ENCODE assay signal across 8 cellular contexts in genomic region chr5:116572375-116573278, GRCh38. TPM values are rescaled to one million over a fixed set of nuclear protein-coding genes. Genes with fewer than 3 reads are reported as not detected.
DNase-seq lines count a peak whose midpoint lies in the region; ATAC-seq, FAIRE-seq and TF ChIP-seq lines count a peak whose summit lies in the region.

No MANE protein-coding gene starts in this region.

- H3K36me3 ChIP-seq in kidney (ENCODE audit: control insufficient read depth in 1 of 2, insufficient read depth in 2 of 2, low read length in 2 of 2): no peaks in the 10 kb centered on the region
- no peaks in the 10 kb centered on the region for H3K36me3 ChIP-seq in smooth muscle cell (ENCODE audit: low read depth)

- no peaks in the 10 kb centered on the region for H3K9me3 ChIP-seq in kidney (ENCODE audit: control insufficient read depth in 1 of 2, low read length in 2 of 2)
- H3K9me3 ChIP-seq in smooth muscle cell (replicated peaks; ENCODE audit: low read depth): no peaks in the 10 kb centered on the region

- no peak for FAIRE-seq in kidney (lab: Jason Lieb, UNC)

- peak overlapping the region; percentile 83 for H2AFZ ChIP-seq in smooth muscle cell (ENCODE audit: low read depth)

- H3K4me1 ChIP-seq in kidney (ENCODE audit: control insufficient read depth in 1 of 2, insufficient read depth in 1 of 2, low read depth in 1 of 2, low read length in 2 of 2) (peaks cover 10 to 11% of the 10 kb centered on the region in 2 donors), smooth muscle cell (ENCODE audit: low read depth) (peaks cover 15% of the 10 kb centered on the region)

- peaks cover 34% of the 10 kb centered on the region for H3K4me1 Mint-ChIP-seq in stimulated activated naive CD8-positive, alpha-beta T cell treated with anti-CD3 and anti-CD28 coated beads, Interleukin-15, Interleukin-2, amounts not matched to agents 100 ng/mL and 50 ng/mL, for 24 hours (ENCODE audit: low read depth)
- peaks cover 10% of the 10 kb centered on the region for H3K4me1 Mint-ChIP-seq in MCF 10A (ENCODE audit: insufficient read depth, unreplicated experiment)

- peaks cover 82% of the 10 kb centered on the region for H3K27me3 Mint-ChIP-seq in stimulated activated naive CD8-positive, alpha-beta T cell treated with anti-CD3 and anti-CD28 coated beads, Interleukin-15, Interleukin-2, amounts not matched to agents 100 ng/mL and 50 ng/mL, for 24 hours
- no peaks in the 10 kb centered on the region for H3K27me3 Mint-ChIP-seq in MCF 10A (ENCODE audit: insufficient read depth, unreplicated experiment)

- H3K27ac ChIP-seq in kidney (ENCODE audit: low read depth in 2 of 2, low read length in 2 of 2) (peak overlapping the region; percentile 42 to 72), smooth muscle cell (ENCODE audit: low read depth) (no peak overlapping the region)

- no peak for TF ChIP-seq CTCF in MCF 10A (IDR thresholded peaks at IDR 0.05; ENCODE audit: unreplicated experiment)
- no peak for TF ChIP-seq CTCF in kidney (IDR thresholded peaks at IDR 0.05; ENCODE audit: borderline replicate concordance, extremely low read depth, insufficient read depth)
- no peak for TF ChIP-seq CTCF in smooth muscle cell (IDR thresholded peaks at IDR 0.05; ENCODE audit: borderline replicate concordance, insufficient read depth, poor library complexity, severe bottlenecking)

- H3K9ac ChIP-seq in kidney (ENCODE audit: low read length in 2 of 2): peak overlapping the region; percentile 46 to 67
- H3K9ac ChIP-seq in smooth muscle cell (ENCODE audit: low read depth): peak overlapping the region; percentile 9

- CTCF ChIA-PET in MCF 10A (lab: Yijun Ruan, JAX): interaction anchor here (1.5 kb wide), 1 partner anchor 17 kb away, joined by 6 read pairs; no protein-coding TSS in a partner anchor

- H3K4me3 ChIP-seq in kidney (ENCODE audit: low read length in 2 of 2) (peak overlapping the region; percentile 74 to 84), smooth muscle cell (peak overlapping the region; percentile 66)

- DNase-seq in stimulated activated naive CD8-positive, alpha-beta T cell treated with anti-CD3 and anti-CD28 coated beads, Interleukin-15, Interleukin-2, amounts not matched to agents 100 U/mL and 50 U/mL, for 24 hours: no peak
- DNase-seq in MCF 10A (ENCODE audit: unreplicated experiment) (no peak), kidney (peak; percentile 83), smooth muscle cell (lab: John Stamatoyannopoulos, UW; ENCODE audit: unreplicated experiment) (peak; percentile 23)
- DNase-seq in activated CD4-positive, alpha-beta T cell treated with anti-CD3 and anti-CD28 coated beads for 48 hours: no peak

- H3K4me2 ChIP-seq in smooth muscle cell: peak overlapping the region; percentile 88

- POLR2A ChIA-PET in MCF 10A (lab: Yijun Ruan, JAX): no interaction called here

- H3F3A ChIP-seq in smooth muscle cell (ENCODE audit: low read depth): no peaks in the 10 kb centered on the region

- BruUV-seq in MCF 10A (replicated peaks; lab: Mats Ljungman, UMichigan): no TSS peak

- no peaks in the 10 kb centered on the region for H3K36me3 Mint-ChIP-seq in stimulated activated naive CD8-positive, alpha-beta T cell treated with anti-CD3 and anti-CD28 coated beads, Interleukin-15, Interleukin-2, amounts not matched to agents 100 ng/mL and 50 ng/mL, for 24 hours (ENCODE audit: low read depth)
- H3K36me3 Mint-ChIP-seq in MCF 10A (ENCODE audit: insufficient read depth, unreplicated experiment): peaks cover 7% of the 10 kb centered on the region

- peaks cover 55% of the 10 kb centered on the region for H3K79me2 ChIP-seq in smooth muscle cell (ENCODE audit: low read depth)

- H4K20me1 ChIP-seq in smooth muscle cell (ENCODE audit: low read depth): peaks cover 28% of the 10 kb centered on the region

- H3K27ac Mint-ChIP-seq in stimulated activated naive CD8-positive, alpha-beta T cell treated with anti-CD3 and anti-CD28 coated beads, Interleukin-15, Interleukin-2, amounts not matched to agents 100 ng/mL and 50 ng/mL, for 24 hours: no peak overlapping the region
- no peak overlapping the region for H3K27ac Mint-ChIP-seq in MCF 10A (ENCODE audit: low read depth, unreplicated experiment)

- intact Hi-C loops in MCF 10A (cut with micrococcal nuclease): loop anchor here (10.0 kb wide), 1 partner anchor 502 kb away; no protein-coding TSS in a partner anchor
- intact Hi-C loops in kidney (cut with DNase I): no loop called here

- under 1% methylated on average over 54 of the region's 54 CpGs for WGBS in smooth muscle cell (ENCODE audit: low lambda C conversion rate)

- no peaks in the 10 kb centered on the region for H3K9me3 Mint-ChIP-seq in stimulated activated naive CD8-positive, alpha-beta T cell treated with anti-CD3 and anti-CD28 coated beads, Interleukin-15, Interleukin-2, amounts not matched to agents 100 ng/mL and 50 ng/mL, for 24 hours
- H3K9me3 Mint-ChIP-seq in MCF 10A (ENCODE audit: unreplicated experiment): no peaks in the 10 kb centered on the region

- H3K4me3 Mint-ChIP-seq in stimulated activated naive CD8-positive, alpha-beta T cell treated with anti-CD3 and anti-CD28 coated beads, Interleukin-15, Interleukin-2, amounts not matched to agents 100 ng/mL and 50 ng/mL, for 24 hours: peak overlapping the region; percentile 37
- H3K4me3 Mint-ChIP-seq in MCF 10A (ENCODE audit: unreplicated experiment): peak overlapping the region; percentile 93

- no peak for ATAC-seq in stimulated activated naive CD8-positive, alpha-beta T cell treated with anti-CD3 and anti-CD28 coated beads, Interleukin-15, Interleukin-2, amounts not matched to agents 100 U/mL and 50 U/mL, for 24 hours
- ATAC-seq in GM21390 (IDR thresholded peaks at IDR 0.05; ENCODE audit: unreplicated experiment) (no peak), HG03342 (IDR thresholded peaks at IDR 0.05; ENCODE audit: unreplicated experiment) (no peak)

- no peaks in the 10 kb centered on the region for H3K27me3 ChIP-seq in smooth muscle cell (ENCODE audit: low read depth)

RNA-seq across cellular contexts. Expression of gene SEMA6A, which starts 2.0 kb away (rescaled TPM):
- total RNA-seq in MCF 10A (2022) (1.5 and 2.1 TPM in 2 replicates), kidney (51.6 TPM), smooth muscle cell (9.9 and 12.9 TPM in 2 replicates)
- polyA plus RNA-seq in kidney (ENCODE audit: insufficient read depth, low read depth, low replicate concordance) (4.0 TPM), smooth muscle cell (6.3 and 12.0 TPM in 2 replicates)

Comparison
In these comparisons a context has a peak if more than half of its experiments do, and no peak if none do; other contexts are left out.
1. DNase-seq: peak in kidney (single experiment) and smooth muscle cell (single experiment); none in stimulated activated naive CD8-positive, alpha-beta T cell treated with anti-CD3 and anti-CD28 coated beads, Interleukin-15, Interleukin-2, amounts not matched to agents 100 U/mL and 50 U/mL, for 24 hours (single experiment), MCF 10A (single experiment) and activated CD4-positive, alpha-beta T cell treated with anti-CD3 and anti-CD28 coated beads for 48 hours (single experiment).